ENCODE assay signal across 17 cellular contexts in the genomic region with DNA sequence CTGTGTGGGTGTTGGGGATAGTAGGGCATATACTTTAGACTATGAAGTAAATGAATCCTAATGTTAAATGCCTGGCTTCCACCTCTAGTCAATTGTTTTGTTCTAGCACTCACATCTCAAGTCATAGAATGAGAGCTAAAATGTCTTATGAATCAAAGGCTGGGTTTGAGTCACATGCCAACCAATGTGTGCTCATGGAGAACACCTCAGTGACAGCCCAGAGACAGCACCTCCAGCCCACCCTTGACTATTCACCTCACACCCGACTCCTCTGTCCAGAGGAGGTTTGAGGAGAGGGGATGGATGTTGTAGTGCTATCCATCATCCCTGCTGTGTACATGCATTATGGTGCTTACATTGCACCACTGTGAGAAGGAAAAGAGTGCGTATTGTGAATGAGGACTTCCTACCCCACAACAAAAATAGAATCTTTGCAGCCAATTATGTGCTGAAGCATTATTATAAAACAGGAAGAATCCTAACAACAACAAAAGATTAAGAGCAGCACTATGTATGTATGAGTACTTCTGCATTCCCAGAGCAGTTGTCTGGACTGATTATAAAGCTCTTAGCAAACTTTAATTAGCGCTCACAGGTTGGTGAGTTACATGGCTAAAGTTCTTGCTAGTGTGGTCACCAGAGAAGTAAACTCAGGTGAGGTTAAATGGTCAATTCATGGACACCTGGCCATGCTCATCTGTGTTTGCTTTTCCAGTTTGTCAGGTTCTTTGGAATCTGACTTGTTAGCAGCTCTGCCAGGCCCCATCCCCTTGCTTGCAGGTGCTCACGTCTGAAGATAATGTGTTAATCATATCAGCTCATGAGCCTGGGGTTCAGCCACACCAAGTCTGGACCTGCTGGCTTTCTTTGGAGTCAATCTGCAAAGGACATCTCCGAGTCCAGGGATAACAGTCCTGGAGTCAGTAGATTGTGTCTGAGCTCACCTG. TPM values are rescaled to one million over a fixed set of nuclear protein-coding genes. Genes with fewer than 3 reads are reported as not detected.
A peak's percentile ranks its signal among the peaks of the same experiment; 100 is the strongest.
DNase-seq lines count a peak whose midpoint lies in the region; ATAC-seq and TF ChIP-seq lines count a peak whose summit lies in the region.
"Had no signal": no experiment of that assay in that cellular context is flagged by ENCODE, and none has a peak within 500 bp of the region (broad histone marks: within the 10 kb centered on the region; RNA-seq: fewer than 3 reads in every experiment).

No MANE protein-coding gene starts in this region.

- H3K27ac Mint-ChIP-seq in activated naive CD8-positive, alpha-beta T cell, result peak overlapping the region; percentile 59
- H3K27ac Mint-ChIP-seq in activated naive CD8-positive, alpha-beta T cell treated with anti-CD3 and anti-CD28 coated beads for 36 hours, result no peak overlapping the region
- H3K27ac Mint-ChIP-seq in activated naive CD8-positive, alpha-beta T cell treated with anti-CD3 and anti-CD28 coated beads, Interleukin-2, amount 50 U/mL, for 24 hours, result peak overlapping the region; percentile 10
- H3K27ac Mint-ChIP-seq in stimulated activated naive B cell treated with anti-CD40 and anti-IgM and Interleukin-4, amounts not matched to agents 10 μg/mL and 1 μg/mL and 100 μg/mL, for 72 hours, result no peak overlapping the region
- no peak overlapping the region for H3K27ac Mint-ChIP-seq in chondrocyte (ENCODE audit: unreplicated experiment)

- peaks cover 9% of the 10 kb centered on the region for H3K36me3 Mint-ChIP-seq in activated naive CD8-positive, alpha-beta T cell
- H3K36me3 Mint-ChIP-seq in activated naive CD8-positive, alpha-beta T cell treated with anti-CD3 and anti-CD28 coated beads for 36 hours, result peaks cover 25% of the 10 kb centered on the region
- H3K36me3 Mint-ChIP-seq in activated naive CD8-positive, alpha-beta T cell treated with anti-CD3 and anti-CD28 coated beads, Interleukin-2, amount 50 U/mL, for 24 hours (ENCODE audit: low read depth), result peaks cover 5% of the 10 kb centered on the region
- H3K36me3 Mint-ChIP-seq in stimulated activated naive B cell treated with anti-CD40 and anti-IgM and Interleukin-4, amounts not matched to agents 10 μg/mL and 1 μg/mL and 100 μg/mL, for 72 hours, result peaks cover 0 to 4% of the 10 kb centered on the region in 2 donors
- no peaks in the 10 kb centered on the region for H3K36me3 Mint-ChIP-seq in chondrocyte (ENCODE audit: low read depth)

- H4K20me1 ChIP-seq in Loucy (ENCODE audit: insufficient read depth, low read length, poor library complexity, severe bottlenecking), result no peaks in the 10 kb centered on the region

- H3K9me3 Mint-ChIP-seq in activated naive CD8-positive, alpha-beta T cell (ENCODE audit: low read depth), result peaks cover 3% of the 10 kb centered on the region
- H3K9me3 Mint-ChIP-seq in activated naive CD8-positive, alpha-beta T cell treated with anti-CD3 and anti-CD28 coated beads for 36 hours, result no peaks in the 10 kb centered on the region
- peaks cover under 1% of the 10 kb centered on the region for H3K9me3 Mint-ChIP-seq in activated naive CD8-positive, alpha-beta T cell treated with anti-CD3 and anti-CD28 coated beads, Interleukin-2, amount 50 U/mL, for 24 hours
- H3K9me3 Mint-ChIP-seq in stimulated activated naive B cell treated with anti-CD40 and anti-IgM and Interleukin-4, amounts not matched to agents 10 μg/mL and 1 μg/mL and 100 μg/mL, for 72 hours, result peaks cover 0 to 4% of the 10 kb centered on the region in 2 donors
- no peaks in the 10 kb centered on the region for H3K9me3 Mint-ChIP-seq in chondrocyte (ENCODE audit: low read depth)

- H3K9me3 ChIP-seq in Loucy (ENCODE audit: insufficient read depth, low read depth, low read length) (no peaks in the 10 kb centered on the region), right cardiac atrium (ENCODE audit: control insufficient read depth, low read length) (no peaks in the 10 kb centered on the region)
- H3K9me3 ChIP-seq: adrenal gland had no signal

- H3K27me3 ChIP-seq in Loucy (ENCODE audit: insufficient read depth, low read length, poor library complexity, severe bottlenecking) (no peaks in the 10 kb centered on the region), right cardiac atrium (ENCODE audit: control insufficient read depth, insufficient read depth) (no peaks in the 10 kb centered on the region)
- H3K27me3 ChIP-seq: adrenal gland had no signal

- H3K27me3 Mint-ChIP-seq in activated naive CD8-positive, alpha-beta T cell, result no peaks in the 10 kb centered on the region
- H3K27me3 Mint-ChIP-seq in activated naive CD8-positive, alpha-beta T cell treated with anti-CD3 and anti-CD28 coated beads for 36 hours, result no peaks in the 10 kb centered on the region
- no peaks in the 10 kb centered on the region for H3K27me3 Mint-ChIP-seq in activated naive CD8-positive, alpha-beta T cell treated with anti-CD3 and anti-CD28 coated beads, Interleukin-2, amount 50 U/mL, for 24 hours
- no peaks in the 10 kb centered on the region for H3K27me3 Mint-ChIP-seq in stimulated activated naive B cell treated with anti-CD40 and anti-IgM and Interleukin-4, amounts not matched to agents 10 μg/mL and 1 μg/mL and 100 μg/mL, for 72 hours
- no peaks in the 10 kb centered on the region for H3K27me3 Mint-ChIP-seq in chondrocyte (ENCODE audit: low read depth)

- peak; percentile 69 for ATAC-seq in activated naive CD8-positive, alpha-beta T cell treated with anti-CD3 and anti-CD28 coated beads, Interleukin-2, amount 50 U/mL, for 24 hours
- peak; percentile 17 to 41 for ATAC-seq in stimulated activated naive B cell treated with anti-CD40 and anti-IgM and Interleukin-4, amounts not matched to agents 10 μg/mL and 1 μg/mL and 100 μg/mL, for 72 hours (replicated peaks)
- no peak for ATAC-seq in right cardiac atrium
- ATAC-seq in HG03571 (IDR thresholded peaks at IDR 0.05; ENCODE audit: unreplicated experiment), result no peak

- intact Hi-C loops in right cardiac atrium (cut with DNase I), result no loop called here

- H3K4me3 ChIP-seq in Loucy (ENCODE audit: low read length, poor library complexity, severe bottlenecking) (no peak overlapping the region), right cardiac atrium (ENCODE audit: low read length) (no peak overlapping the region)
- H3K4me3 ChIP-seq: adrenal gland, smooth muscle cell had no signal

- 0 out of 2 replicates have a peak overlapping the region, but pooled peaks have one; percentile 7 for H2AFZ ChIP-seq in Loucy (ENCODE audit: low read length)
- H2AFZ ChIP-seq: parathyroid adenoma had no signal

- no peak overlapping the region for H3K27ac ChIP-seq in right cardiac atrium (ENCODE audit: low read length)
- H3K27ac ChIP-seq: adrenal gland, HL-60, parathyroid adenoma had no signal

- no peak for DNase-seq in activated naive CD8-positive, alpha-beta T cell treated with anti-CD3 and anti-CD28 coated beads for 36 hours
- DNase-seq in activated naive CD8-positive, alpha-beta T cell treated with anti-CD3 and anti-CD28 coated beads, Interleukin-2, amount 50 U/mL, for 24 hours, result no peak
- DNase-seq in stimulated activated naive B cell treated with anti-CD40 and anti-IgM and Interleukin-4, amounts not matched to agents 10 μg/mL and 1 μg/mL and 100 μg/mL, for 72 hours, result no peak
- DNase-seq in chondrocyte (ENCODE audit: low spot score), result no peak
- DNase-seq in right cardiac atrium, result no peak
- DNase-seq: adrenal gland, cerebellar nuclear complex, DMS153, HCEC 1CT, NCI-H748 treated with DMSO at 0.1 percent for 48 hours, SHP77 had no signal

- peaks cover 61% of the 10 kb centered on the region for H3K4me1 Mint-ChIP-seq in activated naive CD8-positive, alpha-beta T cell (ENCODE audit: low read depth)
- H3K4me1 Mint-ChIP-seq in activated naive CD8-positive, alpha-beta T cell treated with anti-CD3 and anti-CD28 coated beads for 36 hours, result peaks cover 61% of the 10 kb centered on the region
- H3K4me1 Mint-ChIP-seq in activated naive CD8-positive, alpha-beta T cell treated with anti-CD3 and anti-CD28 coated beads, Interleukin-2, amount 50 U/mL, for 24 hours, result peaks cover 69% of the 10 kb centered on the region
- peaks cover 36 to 53% of the 10 kb centered on the region in 2 donors for H3K4me1 Mint-ChIP-seq in stimulated activated naive B cell treated with anti-CD40 and anti-IgM and Interleukin-4, amounts not matched to agents 10 μg/mL and 1 μg/mL and 100 μg/mL, for 72 hours
- H3K4me1 Mint-ChIP-seq in chondrocyte (ENCODE audit: low read depth), result peaks cover 43% of the 10 kb centered on the region

- 81% methylated on average over 5 of the region's 5 CpGs for WGBS in right cardiac atrium

- peaks cover 48% of the 10 kb centered on the region for H3K4me1 ChIP-seq in Loucy (ENCODE audit: insufficient read depth, low read length, poor library complexity, severe bottlenecking)
- H3K4me1 ChIP-seq in right cardiac atrium (ENCODE audit: control insufficient read depth, insufficient read depth, low read length), result no peaks in the 10 kb centered on the region
- H3K4me1 ChIP-seq: parathyroid adenoma had no signal

- no peak overlapping the region for H3K4me2 ChIP-seq in Loucy (ENCODE audit: low read depth, low read length, poor library complexity, severe bottlenecking)
- H3K4me2 ChIP-seq: smooth muscle cell had no signal

- H3K4me3 Mint-ChIP-seq in activated naive CD8-positive, alpha-beta T cell, result no peak overlapping the region
- no peak overlapping the region for H3K4me3 Mint-ChIP-seq in activated naive CD8-positive, alpha-beta T cell treated with anti-CD3 and anti-CD28 coated beads for 36 hours
- no peak overlapping the region for H3K4me3 Mint-ChIP-seq in activated naive CD8-positive, alpha-beta T cell treated with anti-CD3 and anti-CD28 coated beads, Interleukin-2, amount 50 U/mL, for 24 hours
- H3K4me3 Mint-ChIP-seq in stimulated activated naive B cell treated with anti-CD40 and anti-IgM and Interleukin-4, amounts not matched to agents 10 μg/mL and 1 μg/mL and 100 μg/mL, for 72 hours, result no peak overlapping the region
- H3K4me3 Mint-ChIP-seq in chondrocyte (ENCODE audit: unreplicated experiment), result no peak overlapping the region

- TF ChIP-seq CTCF in Loucy (conservative IDR thresholded peaks at IDR 0.05; ENCODE audit: low read length), result no peak
- no peak for TF ChIP-seq CTCF in chondrocyte (IDR thresholded peaks at IDR 0.05)

- no peaks in the 10 kb centered on the region for H3F3A ChIP-seq in Loucy (ENCODE audit: low read depth)

- no peaks in the 10 kb centered on the region for H3K79me2 ChIP-seq in Loucy (ENCODE audit: insufficient read depth, low read length)
- H3K79me2 ChIP-seq: parathyroid adenoma had no signal

- no peaks in the 10 kb centered on the region for H3K9me2 ChIP-seq in Loucy (replicated peaks; ENCODE audit: low read depth, low read length)

- no peak overlapping the region for H3K9ac ChIP-seq in Loucy (ENCODE audit: low read depth, low read length, poor library complexity, severe bottlenecking)
- H3K9ac ChIP-seq: parathyroid adenoma had no signal

- no peaks in the 10 kb centered on the region for H3K36me3 ChIP-seq in Loucy (ENCODE audit: insufficient read depth, low read length)
- H3K36me3 ChIP-seq: adrenal gland had no signal

RNA-seq across cellular contexts. Expression of a gene that starts 55.3 kb away (rescaled TPM):
- total RNA-seq in activated naive CD8-positive, alpha-beta T cell treated with anti-CD3 and anti-CD28 coated beads for 36 hours, result 10 to 100 TPM; 41.1 to 42.1 TPM
- total RNA-seq in chondrocyte (16.1 to 18.5 TPM (median 17.5 TPM) in 3 replicates), right cardiac atrium (10 to 100 TPM in 1 of 4 donors, 1 to 10 TPM in 3; 4.7 to 11.1 (median 8.4) TPM)
- polyA plus RNA-seq in right cardiac atrium, result 4.6 TPM

Comparison
In these comparisons a context has a peak if more than half of its experiments do, and no peak if none do; other contexts are left out.
1. H3K27ac Mint-ChIP-seq: peak in activated naive CD8-positive, alpha-beta T cell (single experiment) and activated naive CD8-positive, alpha-beta T cell treated with anti-CD3 and anti-CD28 coated beads, Interleukin-2, amount 50 U/mL, for 24 hours (single experiment); none in activated naive CD8-positive, alpha-beta T cell treated with anti-CD3 and anti-CD28 coated beads for 36 hours (single experiment), stimulated activated naive B cell treated with anti-CD40 and anti-IgM and Interleukin-4, amounts not matched to agents 10 μg/mL and 1 μg/mL and 100 μg/mL, for 72 hours (single experiment) and chondrocyte (single experiment).
2. ATAC-seq: peak in activated naive CD8-positive, alpha-beta T cell treated with anti-CD3 and anti-CD28 coated beads, Interleukin-2, amount 50 U/mL, for 24 hours (single experiment) and stimulated activated naive B cell treated with anti-CD40 and anti-IgM and Interleukin-4, amounts not matched to agents 10 μg/mL and 1 μg/mL and 100 μg/mL, for 72 hours (2 of 2); none in right cardiac atrium (0 of 2) and HG03571 (single experiment).